In the genomic region with DNA sequence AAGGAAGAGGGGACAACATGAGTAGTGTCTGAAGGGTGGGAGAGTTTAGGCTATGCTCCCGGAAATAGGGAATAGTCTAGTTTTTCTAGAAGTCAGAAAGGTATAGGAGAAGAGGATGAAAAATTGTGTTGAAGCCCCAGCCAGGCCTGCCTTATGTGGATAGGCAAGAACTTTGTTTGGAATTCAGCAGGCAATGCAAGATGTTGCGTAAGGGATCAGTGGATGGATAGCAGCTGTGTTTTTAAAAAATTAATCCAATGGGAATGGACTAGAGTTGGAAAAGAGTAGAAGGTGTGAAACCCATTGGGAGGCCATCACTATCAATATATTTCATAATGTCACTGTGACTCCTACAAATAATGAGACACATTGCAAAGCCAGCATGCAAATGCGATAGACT, we compare ENCODE assay signal across 18 cellular contexts.
"Had no signal": no experiment of that assay in that cellular context is flagged by ENCODE, and none has a peak within 500 bp of the region (broad histone marks: within the 10 kb centered on the region; RNA-seq: fewer than 3 reads in every experiment).

No MANE protein-coding gene starts in this region.

- H3K27ac ChIP-seq: cardiac muscle cell, hepatocyte, lower lobe of right lung, ovary, psoas muscle, sigmoid colon, spleen, thyroid gland had no signal

- ATAC-seq: activated CD4-positive, alpha-beta T cell treated with anti-CD3 and anti-CD28 coated beads for 36 hours; effector memory CD8-positive, alpha-beta T cell; lower lobe of right lung; natural killer cell; stimulated activated naive B cell treated with anti-CD40 and anti-IgM and Interleukin-4, amounts not matched to agents 10 μg/mL and 1 μg/mL and 100 μg/mL, for 72 hours; WTC11 had no signal

- H3K36me3 ChIP-seq: cardiac muscle cell, lower lobe of right lung, ovary, sigmoid colon, spleen, thyroid gland had no signal

- H2AFZ ChIP-seq: hepatocyte had no signal

- H3K4me3 ChIP-seq: cardiac muscle cell, hepatocyte, lower lobe of right lung, ovary, psoas muscle, sigmoid colon, spleen, thyroid gland had no signal

- H3K4me2 ChIP-seq: hepatocyte had no signal

- H3K9me3 ChIP-seq: lower lobe of right lung, ovary, psoas muscle, sigmoid colon, thyroid gland had no signal

- H3K27me3 ChIP-seq: cardiac muscle cell, hepatocyte, ovary, sigmoid colon, spleen, thyroid gland had no signal

- H3K4me1 ChIP-seq: psoas muscle, spleen, thyroid gland had no signal

- DNase-seq: activated CD4-positive, alpha-beta T cell treated with anti-CD3 and anti-CD28 coated beads for 36 hours; activated CD4-positive, alpha-beta T cell treated with anti-CD3 and anti-CD28 coated beads, Interleukin-2, amount 50 U/mL, for 48 hours; amygdala; effector memory CD8-positive, alpha-beta T cell; left cardiac atrium; lower lobe of right lung; natural killer cell; psoas muscle; sigmoid colon; spleen; stimulated activated naive B cell treated with anti-CD40 and anti-IgM and Interleukin-4, amounts not matched to agents 10 μg/mL and 1 μg/mL and 100 μg/mL, for 72 hours; SW 1271; T-helper 2 cell; thyroid gland had no signal
